Comparison of ENCODE assay signal across 13 cellular contexts in the genomic region with DNA sequence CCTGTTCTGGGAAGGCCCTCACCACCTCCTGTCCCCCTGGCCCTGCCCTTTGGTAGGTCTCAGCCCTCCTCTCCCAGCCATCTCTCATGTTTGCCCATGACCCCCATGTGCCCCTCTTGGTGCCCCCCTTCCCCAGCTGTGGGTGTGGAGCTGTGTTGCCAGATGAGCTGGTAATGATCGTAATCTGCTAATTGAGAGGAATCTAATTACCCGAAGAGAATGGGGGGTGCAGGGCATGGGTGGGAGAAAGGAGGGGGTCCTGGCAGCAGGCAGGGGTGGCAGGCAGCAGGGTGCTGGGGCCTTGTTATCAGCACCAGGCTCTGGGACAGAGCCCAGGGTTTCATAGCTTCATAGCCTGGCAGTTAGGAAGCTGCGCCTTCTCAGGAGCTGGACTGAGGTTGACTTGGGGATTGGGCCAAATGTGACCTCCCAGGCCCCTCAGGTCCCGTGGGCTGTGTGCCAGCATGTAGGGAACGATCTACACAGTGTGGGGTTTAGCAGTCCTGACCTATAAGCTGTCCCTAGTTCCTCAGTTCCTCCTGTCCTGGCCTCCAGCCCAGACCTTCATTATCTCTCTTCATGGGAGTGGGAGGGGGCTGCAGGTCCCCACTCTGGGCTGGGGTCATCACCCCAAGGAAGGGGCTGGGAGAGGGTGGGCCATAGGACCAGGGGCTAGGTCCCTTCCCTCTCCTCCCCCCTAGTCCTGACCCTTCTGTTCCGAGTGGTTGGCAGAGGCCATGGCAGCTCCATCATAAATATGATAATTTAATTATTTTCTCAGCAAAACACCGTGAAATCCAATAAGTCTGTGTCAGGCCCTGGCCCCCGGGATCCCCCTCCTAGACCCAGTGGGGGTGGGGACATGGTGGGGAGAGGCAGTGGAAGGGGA. TPM values are rescaled to one million over a fixed set of nuclear protein-coding genes. Genes with fewer than 3 reads are reported as not detected.
DNase-seq lines count a peak whose midpoint lies in the region; ATAC-seq and TF ChIP-seq lines count a peak whose summit lies in the region.
"Had no signal": no experiment of that assay in that cellular context is flagged by ENCODE, and none has a peak within 500 bp of the region (broad histone marks: within the 10 kb centered on the region; RNA-seq: fewer than 3 reads in every experiment).

No MANE protein-coding gene starts in this region.

- no peak for TF ChIP-seq CTCF in BE2C (IDR thresholded peaks at IDR 0.05; ENCODE audit: low read depth, low read length)
- no peak for TF ChIP-seq CTCF in choroid plexus epithelial cell (conservative IDR thresholded peaks at IDR 0.05; ENCODE audit: low read depth, low read length)

- H3K4me3 ChIP-seq in BE2C (ENCODE audit: low read depth, low read length) (peak overlapping the region; percentile 44), choroid plexus epithelial cell (ENCODE audit: low read depth, low read length) (no peak overlapping the region)

- no peak for ATAC-seq in GM21786 (IDR thresholded peaks at IDR 0.05; ENCODE audit: unreplicated experiment)
- ATAC-seq: activated CD4-positive, CD25-positive, alpha-beta regulatory T cell treated with anti-CD3 and anti-CD28 coated beads, Interleukin-2, amount 50 U/mL, for 24 hours; stimulated activated naive CD8-positive, alpha-beta T cell treated with anti-CD3 and anti-CD28 coated beads, Interleukin-15, Interleukin-2, amounts not matched to agents 100 U/mL and 50 U/mL, for 24 hours had no signal

- H3K9me3 ChIP-seq in BE2C = no peaks in the 10 kb centered on the region

- peaks cover 8% of the 10 kb centered on the region; the same call in 1 of the 2 replicates for H3K36me3 ChIP-seq in BE2C

- peaks cover 75% of the 10 kb centered on the region for H3K4me1 ChIP-seq in BE2C

- DNase-seq in BE2C (peak; percentile 78), NCI-H446 (lab: John Stamatoyannopoulos, UW) (peak; percentile 75 to 81), choroid plexus epithelial cell (ENCODE audit: low read depth) (peak; percentile 18), superior temporal gyrus (ENCODE audit: extremely low spot score) (no peak)
- DNase-seq in stimulated activated CD4-positive, alpha-beta T cell treated with anti-CD3 and anti-CD28 coated beads, Interleukin-4, amount 100 ng/mL, for 4 hours = no peak
- DNase-seq: activated naive CD4-positive, alpha-beta T cell treated with anti-CD3 and anti-CD28 coated beads, Interleukin-2, amount 50 U/mL, for 16 hours; effector CD4-positive, alpha-beta T cell; NCI-H2029; NCI-H526 treated with DMSO at 0.1 percent for 48 hours; stimulated activated naive CD8-positive, alpha-beta T cell treated with anti-CD3 and anti-CD28 coated beads, Interleukin-15, Interleukin-2, amounts not matched to agents 100 U/mL and 50 U/mL, for 24 hours; T-helper 1 cell had no signal

- H3K27me3 ChIP-seq in BE2C = no peaks in the 10 kb centered on the region

RNA-seq across cellular contexts. Expression of gene ASIC4, which starts 6.5 kb away (rescaled TPM):
- polyA plus RNA-seq in BE2C (2012; ENCODE audit: insufficient read depth, insufficient read length, low read depth) = 116 TPM

RNA-seq across cellular contexts. Expression of gene GMPPA, which starts 9.1 kb away (rescaled TPM):
- 93.8 TPM for polyA plus RNA-seq in BE2C (2012; ENCODE audit: insufficient read depth, insufficient read length, low read depth)

RNA-seq across cellular contexts. Expression of gene CHPF, which starts 35.8 kb away (rescaled TPM):
- 304 TPM for polyA plus RNA-seq in BE2C (2012; ENCODE audit: insufficient read depth, insufficient read length, low read depth)

RNA-seq across cellular contexts. Expression of gene TMEM198, which starts 36.0 kb away (rescaled TPM):
- polyA plus RNA-seq in BE2C (2012; ENCODE audit: insufficient read depth, insufficient read length, low read depth) = 110 TPM

Comparison
In these comparisons a context has a peak if more than half of its experiments do, and no peak if none do; other contexts are left out.
1. DNase-seq: peak in BE2C (single experiment), NCI-H446 (2 of 2) and choroid plexus epithelial cell (single experiment); none in stimulated activated CD4-positive, alpha-beta T cell treated with anti-CD3 and anti-CD28 coated beads, Interleukin-4, amount 100 ng/mL, for 4 hours (0 of 2) and superior temporal gyrus (single experiment).